18 cellular contexts compared by ENCODE assay signal in the genomic region with DNA sequence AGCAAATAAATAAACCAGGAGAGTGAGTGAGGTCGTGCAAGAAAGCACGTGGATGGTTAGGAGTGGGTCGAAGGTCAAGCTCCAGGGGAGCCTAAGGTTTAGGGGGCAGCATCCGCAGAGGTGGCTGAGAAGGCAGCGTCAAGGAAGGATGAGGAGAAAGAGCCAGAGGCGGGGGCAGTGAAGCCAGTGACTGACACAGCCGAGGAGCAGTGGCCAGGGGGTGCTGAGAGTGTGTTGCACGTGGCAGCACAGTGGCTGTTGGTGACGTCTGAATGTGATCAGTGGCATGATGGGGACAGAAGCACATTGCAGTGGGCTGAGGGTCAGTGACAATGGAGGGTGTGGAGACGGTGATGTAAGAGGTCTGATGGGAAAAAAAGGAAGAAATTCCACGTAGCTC.
"Had no signal": no experiment of that assay in that cellular context is flagged by ENCODE, and none has a peak within 500 bp of the region (broad histone marks: within the 10 kb centered on the region; RNA-seq: fewer than 3 reads in every experiment).

No MANE protein-coding gene starts in this region.

- H3K4me1 ChIP-seq: neural progenitor cell had no signal

- H3K4me2 ChIP-seq: neural progenitor cell had no signal

- H3K27ac ChIP-seq: epithelial cell of prostate, foreskin keratinocyte, neural progenitor cell, sigmoid colon, upper lobe of right lung had no signal

- ATAC-seq: activated CD4-positive, CD25-positive, alpha-beta regulatory T cell treated with anti-CD3 and anti-CD28 coated beads, Interleukin-2, amount 50 U/mL, for 24 hours; activated CD8-positive, alpha-beta T cell treated with anti-CD3 and anti-CD28 coated beads, Interleukin-2, amount 10 ng/mL, durations not matched to agents 7 days and 5 days; foreskin keratinocyte; left lobe of liver; naive thymus-derived CD4-positive, alpha-beta T cell; upper lobe of right lung had no signal

- H2AFZ ChIP-seq: neural progenitor cell had no signal

- H3K27me3 ChIP-seq: foreskin keratinocyte, neural progenitor cell, ovary, sigmoid colon, upper lobe of right lung had no signal

- H3K36me3 ChIP-seq: neural progenitor cell, ovary, sigmoid colon, upper lobe of right lung had no signal

- H3K9me3 ChIP-seq: mucosa of descending colon, ovary, sigmoid colon, upper lobe of right lung had no signal

- H3K9ac ChIP-seq: neural progenitor cell had no signal

- DNase-seq: activated CD4-positive, alpha-beta T cell treated with anti-CD3 and anti-CD28 coated beads, Interleukin-2, amount 10 ng/mL, durations not matched to agents 7 days and 5 days; activated CD8-positive, alpha-beta T cell treated with anti-CD3 and anti-CD28 coated beads, Interleukin-2, amount 10 ng/mL, durations not matched to agents 7 days and 5 days; activated naive CD4-positive, alpha-beta T cell treated with Interleukin-2 at 50 U/mL for 16 hours; activated naive CD8-positive, alpha-beta T cell treated with anti-CD3 and anti-CD28 coated beads, Interleukin-2, amount 10 ng/mL, durations not matched to agents 7 days and 5 days; activated T-cell treated with anti-CD3 and anti-CD28 coated beads, Interleukin-2, amount 50 U/mL, for 24 hours; foreskin keratinocyte; mammary epithelial cell; mucosa of descending colon; naive thymus-derived CD4-positive, alpha-beta T cell; ovary; sigmoid colon; stimulated activated CD4-positive, alpha-beta T cell treated with anti-CD3 and anti-CD28 coated beads, Interleukin-4, amount 100 ng/mL, for 4 hours; stimulated activated naive CD4-positive, alpha-beta T cell; upper lobe of right lung had no signal

- H3K4me3 ChIP-seq: mucosa of descending colon, neural progenitor cell, ovary, sigmoid colon, upper lobe of right lung had no signal
